ENCODE assay signal across 24 cellular contexts in genomic region chr5:33425334-33425733, GRCh38. TPM values are rescaled to one million over a fixed set of nuclear protein-coding genes. Genes with fewer than 3 reads are reported as not detected.
DNase-seq lines count a peak whose midpoint lies in the region; TF ChIP-seq lines count a peak whose summit lies in the region.
"Had no signal": no experiment of that assay in that cellular context is flagged by ENCODE, and none has a peak within 500 bp of the region (broad histone marks: within the 10 kb centered on the region; RNA-seq: fewer than 3 reads in every experiment).

No MANE protein-coding gene starts in this region.

- no peak for TF ChIP-seq CTCF in AG10803 (conservative IDR thresholded peaks at IDR 0.05; ENCODE audit: low read length)
- no peak for TF ChIP-seq CTCF in SK-N-SH (IDR thresholded peaks at IDR 0.05)
- no peak for TF ChIP-seq CTCF in suprapubic skin (IDR thresholded peaks at IDR 0.05)
- no peak for TF ChIP-seq CTCF in glutamatergic neuron (IDR thresholded peaks at IDR 0.05; ENCODE audit: partially characterized antibody, unreplicated experiment)

- no peak overlapping the region for H3K27ac Mint-ChIP-seq in glutamatergic neuron (ENCODE audit: unreplicated experiment)
- H3K27ac Mint-ChIP-seq: CD14-positive monocyte; CD4-positive, alpha-beta memory T cell; CD4-positive, CD25-positive, alpha-beta regulatory T cell had no signal

- H3K4me2 ChIP-seq in SK-N-SH = no peak overlapping the region
- H3K4me2 ChIP-seq: A549, BLaER1 had no signal

- no peak for TF ChIP-seq POLR2A in suprapubic skin (IDR thresholded peaks at IDR 0.05)

- no peaks in the 10 kb centered on the region for H3K9me3 Mint-ChIP-seq in glutamatergic neuron (ENCODE audit: unreplicated experiment)
- H3K9me3 Mint-ChIP-seq: CD8-positive, alpha-beta memory T cell had no signal

- peaks cover 22% of the 10 kb centered on the region for H3F3A ChIP-seq in SK-N-SH (replicated peaks; ENCODE audit: insufficient read depth)

- H3K27ac ChIP-seq in SK-N-SH (ENCODE audit: low read depth in 2 of 2, low read length in 1 of 2) (peak overlapping the region in 1 of 2 experiments; percentile 40; a peak in 2 of 4 replicates), suprapubic skin (no peak overlapping the region)
- H3K27ac ChIP-seq: 22Rv1, A549, BLaER1 had no signal

- H3K9me3 ChIP-seq in SK-N-SH = no peaks in the 10 kb centered on the region
- no peaks in the 10 kb centered on the region for H3K9me3 ChIP-seq in suprapubic skin
- H3K9me3 ChIP-seq: BE2C had no signal

- no peaks in the 10 kb centered on the region for H3K79me2 ChIP-seq in SK-N-SH (ENCODE audit: insufficient read depth)

- H3K36me3 ChIP-seq in SK-N-SH (replicated peaks in 1 of 2; ENCODE audit: control insufficient read depth in 1 of 2, insufficient read depth in 2 of 2, low read length in 1 of 2) (no peaks in the 10 kb centered on the region), suprapubic skin (no peaks in the 10 kb centered on the region)
- H3K36me3 ChIP-seq: BE2C, BLaER1 had no signal

- peaks cover 2% of the 10 kb centered on the region for H3K27me3 Mint-ChIP-seq in glutamatergic neuron (ENCODE audit: unreplicated experiment)

- no peak overlapping the region for H3K4me3 Mint-ChIP-seq in glutamatergic neuron (ENCODE audit: unreplicated experiment)
- H3K4me3 Mint-ChIP-seq: CD14-positive monocyte; CD4-positive, alpha-beta memory T cell; CD4-positive, CD25-positive, alpha-beta regulatory T cell; CD8-positive, alpha-beta memory T cell had no signal

- H4K20me1 ChIP-seq in SK-N-SH (ENCODE audit: insufficient read depth) = no peaks in the 10 kb centered on the region
- H4K20me1 ChIP-seq: BLaER1 had no signal

- no peak for TF ChIP-seq RAD21 in SK-N-SH (IDR thresholded peaks at IDR 0.05; ENCODE audit: low read length)

- H3K36me3 Mint-ChIP-seq in glutamatergic neuron (ENCODE audit: unreplicated experiment) = peaks cover 4% of the 10 kb centered on the region
- H3K36me3 Mint-ChIP-seq: CD14-positive monocyte; CD4-positive, alpha-beta memory T cell; CD4-positive, CD25-positive, alpha-beta regulatory T cell had no signal

- H3K9ac ChIP-seq in SK-N-SH = no peak overlapping the region
- H3K9ac ChIP-seq: BLaER1 had no signal

- H3K4me1 ChIP-seq in SK-N-SH (ENCODE audit: control insufficient read depth in 1 of 2, insufficient read depth in 2 of 2, low read depth in 1 of 2, low read length in 1 of 2) = peaks cover 0 to 7% of the 10 kb centered on the region in 2 experiments; a peak in 2 of 4 replicates
- no peaks in the 10 kb centered on the region for H3K4me1 ChIP-seq in suprapubic skin
- H3K4me1 ChIP-seq: A549, BE2C had no signal

- H3K27me3 ChIP-seq in SK-N-SH (ENCODE audit: insufficient read depth) (no peaks in the 10 kb centered on the region), suprapubic skin (peaks cover 3% of the 10 kb centered on the region)
- H3K27me3 ChIP-seq: BE2C, BLaER1 had no signal

- 34% methylated on average over 2 of the region's 2 CpGs for WGBS in SK-N-SH (ENCODE audit: low lambda C conversion rate)
- 79% methylated on average over 2 of the region's 2 CpGs for WGBS in suprapubic skin

- H2AFZ ChIP-seq in SK-N-SH (ENCODE audit: low read depth) = no peak overlapping the region

- DNase-seq in AG10803 (ENCODE audit: low read depth) (peak; percentile 27), EL (peak; percentile 37), SK-N-SH (no peak), fibroblast of gingiva (ENCODE audit: low read depth) (peak; percentile 24), NCI-H1417 treated with DMSO at 0.1 percent for 48 hours (lab: John Stamatoyannopoulos, UW) (no peak), suprapubic skin (ENCODE audit: low spot score in 2 of 2) (no peak), glutamatergic neuron (no peak)
- DNase-seq: BE2C; C1 segment of cervical spinal cord; CD4-positive, alpha-beta memory T cell; CD4-positive, CD25-positive, alpha-beta regulatory T cell; CD8-positive, alpha-beta memory T cell; COR-L47; DMS 273 treated with DMSO at 0.1 percent for 48 hours; DMS153; DMS53; DMS79; DND-41; GDM1 had no signal

- CTCF ChIA-PET in SK-N-SH (lab: Yijun Ruan, JAX) = interaction anchor here (1.1 kb wide), 1 partner anchor 10 kb away, joined by 3 read pairs; no protein-coding TSS in a partner anchor

- no peaks in the 10 kb centered on the region for H3K4me1 Mint-ChIP-seq in glutamatergic neuron (ENCODE audit: low read depth, unreplicated experiment)
- H3K4me1 Mint-ChIP-seq: CD14-positive monocyte; CD4-positive, alpha-beta memory T cell; CD4-positive, CD25-positive, alpha-beta regulatory T cell; CD8-positive, alpha-beta memory T cell had no signal

- POLR2A ChIA-PET in SK-N-SH (lab: Yijun Ruan, JAX) = no interaction called here

- no peak for TF ChIP-seq EP300 in SK-N-SH (IDR thresholded peaks at IDR 0.05; ENCODE audit: borderline replicate concordance in 1 of 2, low read depth in 1 of 2, low read length in 1 of 2)
- TF ChIP-seq EP300 in suprapubic skin (IDR thresholded peaks at IDR 0.05) = no peak

- no peaks in the 10 kb centered on the region for H3K9me2 ChIP-seq in SK-N-SH

- H3K4me3 ChIP-seq in AG10803 (ENCODE audit: low read length) (no peak overlapping the region), SK-N-SH (ENCODE audit: low read depth in 2 of 2, low read length in 1 of 2) (no peak overlapping the region), suprapubic skin (no peak overlapping the region)
- H3K4me3 ChIP-seq: A549, BLaER1, GM12878 had no signal

TF ChIP-seq in SK-N-SH, 30 proteins besides CTCF, POLR2A, EP300 and RAD21:
- TF ChIP-seq FOXM1 (IDR thresholded peaks at IDR 0.05; ENCODE audit: low read depth) (no peak), TCF12 (IDR thresholded peaks at IDR 0.05) (peak; percentile 23; the same call in 1 of the 2 replicates)
TF ChIP-seq in SK-N-SH: peak in this region for 1.

RNA-seq across cellular contexts. Expression of gene TARS1, which starts 15.4 kb away (rescaled TPM):
- polyA plus RNA-seq in SK-N-SH (2012; rRNA removed) = 58.4 and 74.1 TPM in 2 replicates
- 79.7 and 97.9 TPM in 2 replicates for polyA plus RNA-seq in SK-N-SH (2012; cell fraction: cytosol; rRNA removed)
- 40.2 and 75.3 TPM in 2 replicates for polyA plus RNA-seq in SK-N-SH (2012; cell fraction: nucleus; rRNA removed)
- 10 to 100 TPM; 30.0 to 60.0 (median 39.2) TPM for total RNA-seq in suprapubic skin
- total RNA-seq in glutamatergic neuron (ENCODE audit: unreplicated experiment) = 173 TPM

Comparison
In these comparisons a context has a peak if more than half of its experiments do, and no peak if none do; other contexts are left out.
1. DNase-seq: peak in AG10803 (single experiment), EL (single experiment) and fibroblast of gingiva (single experiment); none in SK-N-SH (single experiment), NCI-H1417 treated with DMSO at 0.1 percent for 48 hours (single experiment), suprapubic skin (0 of 2) and glutamatergic neuron (single experiment).